14 cellular contexts compared by ENCODE assay signal in the genomic region with DNA sequence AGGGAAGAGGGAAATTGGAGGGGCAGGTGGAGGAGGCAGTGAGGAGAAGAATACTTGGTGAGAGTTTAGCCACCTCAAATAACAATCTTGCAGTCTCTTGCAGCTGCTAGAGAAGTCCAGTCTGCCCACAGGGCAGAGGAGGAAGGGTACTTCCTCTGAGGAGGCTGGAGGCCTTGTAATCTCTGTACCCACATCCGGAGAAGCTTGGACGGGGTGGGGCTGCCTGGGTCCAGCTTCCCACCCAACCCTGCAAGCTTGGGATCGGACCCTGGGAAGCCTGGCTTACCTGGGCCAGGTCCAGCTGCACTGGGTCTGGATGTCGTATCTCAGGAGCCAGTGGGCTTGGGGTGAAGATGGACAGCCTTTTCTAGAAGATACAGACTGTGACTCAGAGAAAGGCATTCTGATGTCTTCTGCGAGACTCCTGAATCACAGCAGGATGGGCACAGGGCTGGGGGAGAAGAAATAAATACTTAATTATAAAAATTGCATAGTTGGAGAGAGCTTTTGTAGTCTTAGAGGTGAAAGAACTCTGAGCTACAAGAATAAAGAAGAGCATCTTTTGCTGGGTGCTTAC.
DNase-seq lines count a peak whose midpoint lies in the region; ATAC-seq, FAIRE-seq and TF ChIP-seq lines count a peak whose summit lies in the region.
"Had no signal": no experiment of that assay in that cellular context is flagged by ENCODE, and none has a peak within 500 bp of the region (broad histone marks: within the 10 kb centered on the region; RNA-seq: fewer than 3 reads in every experiment).

No MANE protein-coding gene starts in this region.

- no peaks in the 10 kb centered on the region for H3K9me2 ChIP-seq in Loucy (replicated peaks; ENCODE audit: low read depth, low read length)

- no peak for ATAC-seq in effector memory CD8-positive, alpha-beta T cell (replicated peaks)
- ATAC-seq in GM18873 (IDR thresholded peaks at IDR 0.05; ENCODE audit: low FRiP score, unreplicated experiment), result no peak

- H3K36me3 Mint-ChIP-seq in effector memory CD8-positive, alpha-beta T cell (ENCODE audit: insufficient read depth), result no peaks in the 10 kb centered on the region
- no peaks in the 10 kb centered on the region for H3K36me3 Mint-ChIP-seq in nephron progenitor cell (ENCODE audit: low read depth)

- peak overlapping the region; percentile 15 to 86 for H3K27ac Mint-ChIP-seq in effector memory CD8-positive, alpha-beta T cell
- peak overlapping the region; percentile 64 for H3K27ac Mint-ChIP-seq in nephron progenitor cell

- no peaks in the 10 kb centered on the region for H3K36me3 ChIP-seq in Loucy (ENCODE audit: insufficient read depth, low read length)
- H3K36me3 ChIP-seq: SJSA1, thyroid gland had no signal

- H3K4me2 ChIP-seq in Loucy (ENCODE audit: low read depth, low read length, poor library complexity, severe bottlenecking), result peak overlapping the region; percentile 52

- intact Hi-C loops in dorsolateral prefrontal cortex (cut with DNase I), result no loop called here

- no peak for FAIRE-seq in H54 (lab: Jason Lieb, UNC)

- no peaks in the 10 kb centered on the region for H3K27me3 Mint-ChIP-seq in effector memory CD8-positive, alpha-beta T cell
- H3K27me3 Mint-ChIP-seq in nephron progenitor cell (ENCODE audit: low read depth, poor library complexity), result no peaks in the 10 kb centered on the region

- H3K27me3 ChIP-seq in Loucy (ENCODE audit: insufficient read depth, low read length, poor library complexity, severe bottlenecking) (no peaks in the 10 kb centered on the region), dorsolateral prefrontal cortex (no peaks in the 10 kb centered on the region)
- H3K27me3 ChIP-seq: SJSA1, thyroid gland had no signal

- DNase-seq in CMK (ENCODE audit: low read depth), result peak; percentile 58
- no peak for DNase-seq in effector memory CD8-positive, alpha-beta T cell
- no peak for DNase-seq in nephron progenitor cell
- DNase-seq in H54 (ENCODE audit: insufficient read length, low spot score), result no peak
- DNase-seq in dorsolateral prefrontal cortex, result no peak
- DNase-seq in kidney tubule cell (ENCODE audit: low spot score), result no peak
- DNase-seq: DND-41, left cardiac atrium, NCI-H1436 treated with DMSO at 0.1 percent for 48 hours, thyroid gland had no signal

- H4K20me1 ChIP-seq in Loucy (ENCODE audit: insufficient read depth, low read length, poor library complexity, severe bottlenecking), result no peaks in the 10 kb centered on the region

- H3K4me1 Mint-ChIP-seq in effector memory CD8-positive, alpha-beta T cell (ENCODE audit: low read depth in 2 of 2), result peaks cover 12 to 15% of the 10 kb centered on the region in 2 donors
- peaks cover 72% of the 10 kb centered on the region for H3K4me1 Mint-ChIP-seq in nephron progenitor cell

- no peaks in the 10 kb centered on the region for H3K79me2 ChIP-seq in Loucy (ENCODE audit: insufficient read depth, low read length)

- peaks cover 35% of the 10 kb centered on the region for H3K4me1 ChIP-seq in Loucy (ENCODE audit: insufficient read depth, low read length, poor library complexity, severe bottlenecking)

- H3K9me3 ChIP-seq in Loucy (ENCODE audit: insufficient read depth, low read depth, low read length), result no peaks in the 10 kb centered on the region
- H3K9me3 ChIP-seq: SJSA1, thyroid gland had no signal

- TF ChIP-seq POLR2A in H54 (IDR thresholded peaks at IDR 0.05; ENCODE audit: low read depth, low read length), result no peak

- TF ChIP-seq CTCF in Loucy (conservative IDR thresholded peaks at IDR 0.05; ENCODE audit: low read length) (no peak), nephron progenitor cell (IDR thresholded peaks at IDR 0.05) (no peak), dorsolateral prefrontal cortex (IDR thresholded peaks at IDR 0.05 in 54 of 56, conservative IDR thresholded peaks at IDR 0.05 in 2 of 56; ENCODE audit: low read depth in 1 of 56, partially characterized antibody in 56 of 56) (no peak)

- peak overlapping the region in 11 of 59 donors; percentile 3 to 57 (median 30) for H3K27ac ChIP-seq in dorsolateral prefrontal cortex
- H3K27ac ChIP-seq: epithelial cell of prostate, SJSA1 had no signal

- H3K4me3 ChIP-seq in Loucy (ENCODE audit: low read length, poor library complexity, severe bottlenecking), result no peak overlapping the region
- no peak overlapping the region for H3K4me3 ChIP-seq in dorsolateral prefrontal cortex
- H3K4me3 ChIP-seq: SJSA1, thyroid gland had no signal

- H3K4me3 Mint-ChIP-seq in effector memory CD8-positive, alpha-beta T cell, result no peak overlapping the region
- H3K4me3 Mint-ChIP-seq in nephron progenitor cell, result no peak overlapping the region

- H3K9me3 Mint-ChIP-seq in effector memory CD8-positive, alpha-beta T cell, result no peaks in the 10 kb centered on the region
- H3K9me3 Mint-ChIP-seq in nephron progenitor cell, result no peaks in the 10 kb centered on the region

- H3F3A ChIP-seq in Loucy (ENCODE audit: low read depth), result no peaks in the 10 kb centered on the region; the same call in 1 of the 2 replicates

- H2AFZ ChIP-seq in Loucy (ENCODE audit: low read length), result 0 out of 2 replicates have a peak overlapping the region, but pooled peaks have one; percentile 16

- H3K9ac ChIP-seq in Loucy (ENCODE audit: low read depth, low read length, poor library complexity, severe bottlenecking), result peak overlapping the region; percentile 50
